ENCODE assay signal across 8 cellular contexts in the genomic region with DNA sequence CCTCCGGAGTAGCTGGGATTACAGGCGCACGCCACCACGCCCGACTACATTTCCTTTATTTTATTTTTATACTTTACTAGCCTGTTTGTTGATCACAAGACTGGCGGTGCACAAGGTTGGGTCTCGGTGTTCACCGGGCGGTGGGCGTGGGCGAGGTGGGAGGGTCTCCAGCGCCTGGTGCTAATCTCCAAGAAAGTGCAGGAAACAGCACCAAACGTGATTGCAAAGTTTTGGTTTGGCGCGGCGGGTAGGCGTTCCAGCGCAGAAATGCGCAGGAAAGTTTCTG. TPM values are rescaled to one million over a fixed set of nuclear protein-coding genes. Genes with fewer than 3 reads are reported as not detected.
A peak's percentile ranks its signal among the peaks of the same experiment; 100 is the strongest.
DNase-seq lines count a peak whose midpoint lies in the region; ATAC-seq, FAIRE-seq and TF ChIP-seq lines count a peak whose summit lies in the region.

No MANE protein-coding gene starts in this region.

- H3K79me2 ChIP-seq in mammary epithelial cell (ENCODE audit: insufficient read depth, low read length), result no peaks in the 10 kb centered on the region

- no peak for ATAC-seq in left ventricle myocardium superior
- no peak for ATAC-seq in aorta (ENCODE audit: low FRiP score)
- no peak for ATAC-seq in HG02852 (IDR thresholded peaks at IDR 0.05; ENCODE audit: unreplicated experiment)

- H3K36me3 ChIP-seq in right atrium auricular region (peaks cover 8% of the 10 kb centered on the region), mammary epithelial cell (ENCODE audit: insufficient read depth, low read length) (no peaks in the 10 kb centered on the region), mucosa of rectum (ENCODE audit: control insufficient read depth in 2 of 2, insufficient read depth in 2 of 2, low read length in 2 of 2) (no peaks in the 10 kb centered on the region), aorta (ENCODE audit: control insufficient read depth in 1 of 2, insufficient read depth in 2 of 2, low read length in 1 of 2) (no peaks in the 10 kb centered on the region)

- H3K4me3 ChIP-seq in right atrium auricular region, result peak overlapping the region; percentile 75 to 87
- H3K4me3 ChIP-seq in mammary epithelial cell (replicated peaks in 1 of 3; ENCODE audit: insufficient read depth in 1 of 3, low read depth in 2 of 3, low read length in 3 of 3), result peak overlapping the region; percentile 30 to 86 (median 33)
- H3K4me3 ChIP-seq in mucosa of rectum (ENCODE audit: low read length in 2 of 2), result peak overlapping the region; percentile 86 to 92
- H3K4me3 ChIP-seq in aorta (ENCODE audit: low read length in 2 of 2), result peak overlapping the region; percentile 38 to 40

- no peak overlapping the region for H3K9ac ChIP-seq in mammary epithelial cell (ENCODE audit: insufficient read depth, low read length)
- H3K9ac ChIP-seq in mucosa of rectum (ENCODE audit: low read depth in 1 of 2, low read length in 2 of 2), result peak overlapping the region in 1 of 2 donors; percentile 17

- in situ Hi-C loops in mammary epithelial cell (cut with MboI; ENCODE audit: low sequenced_read_pairs in 2 of 2), result no loop called here

- peak overlapping the region; percentile 96 for H2AFZ ChIP-seq in mammary epithelial cell (ENCODE audit: low read depth, low read length)

- peaks cover 18% of the 10 kb centered on the region for H3K36me3 Mint-ChIP-seq in type B pancreatic cell

- CTCF ChIA-PET in mammary epithelial cell (lab: Charles Lee; ENCODE audit: low non-redundant PET), result no interaction called here

- TF ChIP-seq CTCF in right atrium auricular region (IDR thresholded peaks at IDR 0.05) (no peak), mammary epithelial cell (conservative IDR thresholded peaks at IDR 0.05 in 1 of 2, IDR thresholded peaks at IDR 0.05 in 1 of 2; ENCODE audit: extremely low read depth in 1 of 2, insufficient read depth in 1 of 2, low read depth in 1 of 2, low read length in 2 of 2) (no peak), type B pancreatic cell (conservative IDR thresholded peaks at IDR 0.05) (no peak)

- no TSS peak for BruUV-seq in mammary epithelial cell (replicated peaks; lab: Mats Ljungman, UMichigan)

- dilution Hi-C loops in mammary epithelial cell (cut with HindIII; ENCODE audit: low sequenced_read_pairs), result no loop called here

- H3K9me3 Mint-ChIP-seq in type B pancreatic cell, result peaks cover 21% of the 10 kb centered on the region

- H3K27ac ChIP-seq in right atrium auricular region (peak overlapping the region; percentile 66 to 77), mammary epithelial cell (ENCODE audit: insufficient read depth, low read depth, low read length) (no peak overlapping the region), mucosa of rectum (ENCODE audit: low read depth in 2 of 2, low read length in 2 of 2) (peak overlapping the region in 1 of 2 donors; percentile 15), aorta (ENCODE audit: low read depth in 1 of 2, low read length in 2 of 2) (no peak overlapping the region)

- no peak overlapping the region for H3K27ac Mint-ChIP-seq in type B pancreatic cell

- H3K9me3 ChIP-seq in right atrium auricular region (peaks cover 0 to 70% of the 10 kb centered on the region in 2 donors), mammary epithelial cell (replicated peaks; ENCODE audit: insufficient read depth, low read length) (peaks cover 40% of the 10 kb centered on the region), mucosa of rectum (ENCODE audit: control insufficient read depth in 2 of 2, low read length in 2 of 2) (peaks cover 10 to 11% of the 10 kb centered on the region in 2 donors), aorta (ENCODE audit: control insufficient read depth, low read length) (peaks cover 5% of the 10 kb centered on the region)

- no peaks in the 10 kb centered on the region for H3K27me3 Mint-ChIP-seq in type B pancreatic cell

- no peak overlapping the region for H3K4me3 Mint-ChIP-seq in type B pancreatic cell

- intact Hi-C loops in left ventricle myocardium superior (cut with micrococcal nuclease) (no loop called here), mammary epithelial cell (cut with micrococcal nuclease) (no loop called here), aorta (cut with DNase I) (no loop called here)

- 0% methylated on average over 1 of the region's 19 CpGs for WGBS in mammary epithelial cell (ENCODE audit: low coverage, missing lambda C conversion rate)
- WGBS in aorta, 2 donors, result 9 to 12% methylated on average over 19 of the region's 19 CpGs

- peaks cover 0 to 10% of the 10 kb centered on the region in 2 donors for H3K4me1 ChIP-seq in right atrium auricular region
- H3K4me1 ChIP-seq in mammary epithelial cell (ENCODE audit: insufficient read depth, low read length), result no peaks in the 10 kb centered on the region
- H3K4me1 ChIP-seq in mucosa of rectum (ENCODE audit: control insufficient read depth in 2 of 2, insufficient read depth in 2 of 2, low read length in 2 of 2), result no peaks in the 10 kb centered on the region
- no peaks in the 10 kb centered on the region for H3K4me1 ChIP-seq in aorta (ENCODE audit: control insufficient read depth in 1 of 2, insufficient read depth in 2 of 2, low read length in 2 of 2)

- no peaks in the 10 kb centered on the region for H3K4me1 Mint-ChIP-seq in type B pancreatic cell (ENCODE audit: unreplicated experiment)

- no peak for DNase-seq in right atrium auricular region (ENCODE audit: low spot score)
- DNase-seq in left ventricle myocardium superior, result no peak
- no peak for DNase-seq in mammary epithelial cell
- no peak for DNase-seq in aorta
- no peak for DNase-seq in GM12891 (ENCODE audit: insufficient read length, low spot score)
- no peak for DNase-seq in type B pancreatic cell (ENCODE audit: extremely low spot score, unreplicated experiment)

- FAIRE-seq in GM12891 (lab: Jason Lieb, UNC), result no peak

- H4K20me1 ChIP-seq in mammary epithelial cell (ENCODE audit: insufficient read depth, low read length), result no peaks in the 10 kb centered on the region

- H3K4me2 ChIP-seq in mammary epithelial cell (ENCODE audit: insufficient read depth, low read depth, low read length), result no peak overlapping the region

- no peak for TF ChIP-seq POLR2A in GM12891 (IDR thresholded peaks at IDR 0.05; ENCODE audit: low read depth, low read length)

- H3K27me3 ChIP-seq in right atrium auricular region (no peaks in the 10 kb centered on the region), mammary epithelial cell (ENCODE audit: insufficient read depth, low read length) (no peaks in the 10 kb centered on the region), mucosa of rectum (ENCODE audit: control insufficient read depth in 2 of 2, insufficient read depth in 2 of 2, low read length in 2 of 2) (no peaks in the 10 kb centered on the region), aorta (ENCODE audit: control insufficient read depth in 1 of 2, insufficient read depth in 2 of 2, low read length in 1 of 2) (no peaks in the 10 kb centered on the region)

TF ChIP-seq in GM12891, 5 proteins besides CTCF, POLR2A, EP300 and RAD21:
- TF ChIP-seq POLR2AphosphoS5 (IDR thresholded peaks at IDR 0.05; ENCODE audit: low read depth, low read length), result no peak
- TF ChIP-seq POU2F2 (IDR thresholded peaks at IDR 0.05; ENCODE audit: low read depth, low read length), result no peak
- no peak for TF ChIP-seq SPI1 (IDR thresholded peaks at IDR 0.05; ENCODE audit: low read depth, low read length)
- no peak for TF ChIP-seq TAF1 (IDR thresholded peaks at IDR 0.05; ENCODE audit: low read depth, low read length)
- TF ChIP-seq PAX5 (IDR thresholded peaks at IDR 0.05; ENCODE audit: insufficient read depth, low read length, severe bottlenecking), result no peak

RNA-seq across cellular contexts. Expression of gene ZNF850, which starts 24.1 kb away (rescaled TPM):
- total RNA-seq in right atrium auricular region (1 to 10 TPM; 4.9 to 5.2 TPM), left ventricle myocardium superior (5.6 TPM), mammary epithelial cell (1 to 10 TPM; 1.6 to 2.2 TPM), aorta (1 to 10 TPM; 3.6 to 4.2 TPM), type B pancreatic cell (ENCODE audit: low replicate concordance) (10.4 and 11.3 TPM in 2 replicates)
- polyA plus RNA-seq in mammary epithelial cell (0.97 TPM), aorta (under 1 TPM; 0.13 to 0.59 TPM)
- polyA minus RNA-seq in mammary epithelial cell, result not detected
- 0.65 TPM for polyA plus RNA-seq in GM12891 (2012; ENCODE audit: low read depth, missing spikeins)

RNA-seq across cellular contexts. Expression of gene ZNF790, which starts 41.5 kb away (rescaled TPM):
- total RNA-seq in right atrium auricular region, result 1 to 10 TPM; 4.4 to 6.0 TPM
- 10.8 TPM for total RNA-seq in left ventricle myocardium superior
- total RNA-seq in mammary epithelial cell, result 1 to 10 TPM; 7.5 to 8.6 TPM
- polyA plus RNA-seq in mammary epithelial cell, result 2.5 TPM
- polyA minus RNA-seq in mammary epithelial cell, result not detected
- total RNA-seq in aorta, result 10 to 100 TPM in 1 of 2 donors, 1 to 10 TPM in 1; 7.6 to 11.8 TPM
- 1 to 10 TPM; 1.9 to 5.5 TPM for polyA plus RNA-seq in aorta
- 1.8 TPM for polyA plus RNA-seq in GM12891 (2012; ENCODE audit: low read depth, missing spikeins)
- total RNA-seq in type B pancreatic cell (ENCODE audit: low replicate concordance), result 10.0 and 10.1 TPM in 2 replicates

RNA-seq across cellular contexts. Expression of gene ZNF345, which starts 54.0 kb away (rescaled TPM):
- total RNA-seq in right atrium auricular region (under 1 TPM; 0.85 to 0.98 TPM), left ventricle myocardium superior (2.9 TPM), mammary epithelial cell (1 to 10 TPM; 1.4 to 2.8 TPM), aorta (10 to 100 TPM in 1 of 2 donors, 1 to 10 TPM in 1; 6.8 to 10.7 TPM), type B pancreatic cell (ENCODE audit: low replicate concordance) (10.9 and 12.5 TPM in 2 replicates)
- polyA plus RNA-seq in mammary epithelial cell (0.63 TPM), aorta (1 to 10 TPM; 4.0 to 7.8 TPM)
- polyA minus RNA-seq in mammary epithelial cell, result not detected
- polyA plus RNA-seq in GM12891 (2012; ENCODE audit: low read depth, missing spikeins), result 0.85 TPM

Comparison
In these comparisons a context has a peak if more than half of its experiments do, and no peak if none do; other contexts are left out.
1. H3K27ac ChIP-seq: peak in right atrium auricular region (2 of 2); none in mammary epithelial cell (single experiment) and aorta (0 of 2).
2. H3K4me3 ChIP-seq: peak in every context shown above with its lines; median percentile 89 in mucosa of rectum; 81 in right atrium auricular region; 39 in aorta; 33 in mammary epithelial cell.